In the genomic region with DNA sequence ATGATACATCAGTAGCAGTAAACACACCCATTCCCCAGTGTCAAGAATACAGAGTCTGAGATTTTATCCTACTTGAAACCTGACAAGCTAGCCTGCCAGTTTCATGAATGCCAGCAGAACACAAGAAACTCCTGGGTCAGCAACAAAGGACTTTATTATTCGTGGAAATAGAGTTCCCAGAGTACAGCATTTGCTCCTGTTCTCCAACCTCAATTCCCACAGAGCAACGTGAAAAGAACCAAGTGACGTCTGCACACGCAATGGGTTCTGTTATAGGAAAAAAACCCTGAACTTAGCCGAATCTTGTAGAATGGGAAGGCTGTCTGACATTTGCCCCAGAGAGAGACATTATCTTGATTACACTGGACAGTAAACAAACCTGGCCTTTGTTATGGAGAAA, we compare ENCODE assay signal across 2 cellular contexts.
TF ChIP-seq lines count a peak whose summit lies in the region.

No MANE protein-coding gene starts in this region.

TF ChIP-seq in GM23338, 12 proteins besides CTCF, POLR2A, EP300 and RAD21:
- TF ChIP-seq ZNF114 (CRISPR knock-in tag; IDR thresholded peaks at IDR 0.05) (no peak), EZH2phosphoT487 (IDR thresholded peaks at IDR 0.05; ENCODE audit: unreplicated experiment) (no peak), JUNB (IDR thresholded peaks at IDR 0.05; ENCODE audit: unreplicated experiment) (no peak)

TF ChIP-seq in H1, 55 proteins besides CTCF, POLR2A, EP300 and RAD21:
- no peak for TF ChIP-seq KDM5A (IDR thresholded peaks at IDR 0.05; ENCODE audit: low read length)
- no peak for TF ChIP-seq CREB1 (IDR thresholded peaks at IDR 0.05)
- TF ChIP-seq ZNF274 (IDR thresholded peaks at IDR 0.05; ENCODE audit: borderline replicate concordance, extremely low read depth, low read length) = no peak
- TF ChIP-seq YY1 (IDR thresholded peaks at IDR 0.05; ENCODE audit: low read depth, low read length) = no peak
- no peak for TF ChIP-seq HDAC2 (IDR thresholded peaks at IDR 0.05; ENCODE audit: borderline replicate concordance in 1 of 2, low read depth in 2 of 2, low read length in 2 of 2)
- TF ChIP-seq ASH2L (IDR thresholded peaks at IDR 0.05; ENCODE audit: low read length) = no peak
- TF ChIP-seq, protein P1, sequence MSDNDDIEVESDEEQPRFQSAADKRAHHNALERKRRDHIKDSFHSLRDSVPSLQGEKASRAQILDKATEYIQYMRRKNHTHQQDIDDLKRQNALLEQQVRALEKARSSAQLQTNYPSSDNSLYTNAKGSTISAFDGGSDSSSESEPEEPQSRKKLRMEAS (IDR thresholded peaks at IDR 0.05) = no peak
- TF ChIP-seq POLR2AphosphoS5 (IDR thresholded peaks at IDR 0.05; ENCODE audit: low read depth, low read length) = no peak
- no peak for TF ChIP-seq SP1 (IDR thresholded peaks at IDR 0.05; ENCODE audit: low read depth, low read length)
- TF ChIP-seq SIN3A (conservative IDR thresholded peaks at IDR 0.05 in 1 of 2, IDR thresholded peaks at IDR 0.05 in 1 of 2; ENCODE audit: low read depth in 1 of 2, low read length in 2 of 2) = no peak
- no peak for TF ChIP-seq TBP (IDR thresholded peaks at IDR 0.05; ENCODE audit: low read depth, low read length)
- TF ChIP-seq RXRA (IDR thresholded peaks at IDR 0.05; ENCODE audit: insufficient read depth, low read depth, low read length) = no peak
- TF ChIP-seq, protein P2, sequence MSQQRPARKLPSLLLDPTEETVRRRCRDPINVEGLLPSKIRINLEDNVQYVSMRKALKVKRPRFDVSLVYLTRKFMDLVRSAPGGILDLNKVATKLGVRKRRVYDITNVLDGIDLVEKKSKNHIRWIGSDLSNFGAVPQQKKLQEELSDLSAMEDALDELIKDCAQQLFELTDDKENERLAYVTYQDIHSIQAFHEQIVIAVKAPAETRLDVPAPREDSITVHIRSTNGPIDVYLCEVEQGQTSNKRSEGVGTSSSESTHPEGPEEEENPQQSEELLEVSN (IDR thresholded peaks at IDR 0.05) = no peak
